ENCODE assay signal across 8 cellular contexts in genomic region chr20:35601021-35601973, GRCh38. TPM values are rescaled to one million over a fixed set of nuclear protein-coding genes. Genes with fewer than 3 reads are reported as not detected.
DNase-seq lines count a peak whose midpoint lies in the region.

No MANE protein-coding gene starts in this region.

- DNase-seq in NCI-H1417 (lab: John Stamatoyannopoulos, UW) (peak; percentile 46 to 89 (median 84)), NCI-H1417 treated with DMSO at 0.1 percent for 48 hours (lab: John Stamatoyannopoulos, UW) (no peak), NCI-H2196 treated with DMSO at 0.1 percent for 48 hours (lab: John Stamatoyannopoulos, UW; ENCODE audit: unreplicated experiment) (peak; percentile 61), ecto neural progenitor cell (ENCODE audit: low spot score) (peak; percentile 87), medulla oblongata (ENCODE audit: extremely low spot score) (peak; percentile 51), SJCRH30 (no peak)
- DNase-seq in activated CD4-positive, alpha-beta T cell treated with anti-CD3 and anti-CD28 coated beads, Interleukin-2, amount 50 U/mL, for 48 hours: peak; percentile 79 to 84
- DNase-seq in stimulated activated CD4-positive, alpha-beta T cell treated with anti-CD3 and anti-CD28 coated beads, TNF-alpha, amount 100 ng/mL, for 4 hours (ENCODE audit: low read depth in 3 of 3): peak; percentile 56 to 68 (median 64)

- H3K27ac ChIP-seq in SJCRH30: no peak overlapping the region

- H3K4me3 ChIP-seq in SJCRH30: no peak overlapping the region

- no peaks in the 10 kb centered on the region for H3K27me3 ChIP-seq in SJCRH30

- H3K9me3 ChIP-seq in SJCRH30 (replicated peaks): no peaks in the 10 kb centered on the region

- H3K36me3 ChIP-seq in SJCRH30: no peaks in the 10 kb centered on the region

- H3K4me1 ChIP-seq in SJCRH30: peaks cover 26% of the 10 kb centered on the region

RNA-seq across cellular contexts. Expression of gene SPAG4, which starts 14.3 kb away (rescaled TPM):
- total RNA-seq in SJCRH30 (2014; rRNA removed; shearing (Covaris generic)): 3.5 and 4.3 TPM in 2 replicates

RNA-seq across cellular contexts. Expression of gene ERGIC3, which starts 59.4 kb away (rescaled TPM):
- 244 and 261 TPM in 2 replicates for total RNA-seq in SJCRH30 (2014; rRNA removed; shearing (Covaris generic))

Comparison
In these comparisons a context has a peak if more than half of its experiments do, and no peak if none do; other contexts are left out.
1. DNase-seq: peak in NCI-H1417 (3 of 3), NCI-H2196 treated with DMSO at 0.1 percent for 48 hours (single experiment), activated CD4-positive, alpha-beta T cell treated with anti-CD3 and anti-CD28 coated beads, Interleukin-2, amount 50 U/mL, for 48 hours (2 of 2), ecto neural progenitor cell (single experiment), medulla oblongata (single experiment) and stimulated activated CD4-positive, alpha-beta T cell treated with anti-CD3 and anti-CD28 coated beads, TNF-alpha, amount 100 ng/mL, for 4 hours (3 of 3); none in NCI-H1417 treated with DMSO at 0.1 percent for 48 hours (single experiment) and SJCRH30 (0 of 2).